In genomic region chr3:110521019-110521418, GRCh38 we compare ENCODE assay signal across 15 cellular contexts.
DNase-seq lines count a peak whose midpoint lies in the region; ATAC-seq and TF ChIP-seq lines count a peak whose summit lies in the region.
"Had no signal": no experiment of that assay in that cellular context is flagged by ENCODE, and none has a peak within 500 bp of the region (broad histone marks: within the 10 kb centered on the region; RNA-seq: fewer than 3 reads in every experiment).

No MANE protein-coding gene starts in this region.

- TF ChIP-seq CTCF in chondrocyte (IDR thresholded peaks at IDR 0.05) = no peak
- TF ChIP-seq CTCF in gastrocnemius medialis (IDR thresholded peaks at IDR 0.05 in 4 of 5, conservative IDR thresholded peaks at IDR 0.05 in 1 of 5) = no peak
- TF ChIP-seq CTCF in CD8-positive, alpha-beta T cell (IDR thresholded peaks at IDR 0.05) = no peak

- whole genome bisulfite sequencing in mesodermal cell (ENCODE audit: insufficient coverage in 2 of 2), 2 experiments = 90 to 100% methylated on average over 1 to 2 of the region's 2 CpGs

- H3K4me1 ChIP-seq in mesodermal cell (ENCODE audit: control insufficient read depth, insufficient read depth, low read length, poor library complexity, severe bottlenecking) = no peaks in the 10 kb centered on the region
- no peaks in the 10 kb centered on the region for H3K4me1 ChIP-seq in gastrocnemius medialis
- H3K4me1 ChIP-seq in CD8-positive, alpha-beta T cell (ENCODE audit: insufficient read depth, low read length) = no peaks in the 10 kb centered on the region
- H3K4me1 ChIP-seq: heart left ventricle, right atrium auricular region had no signal

- H3K27ac ChIP-seq in mesodermal cell (ENCODE audit: low read depth, low read length, severe bottlenecking) (peak overlapping the region; percentile 37), gastrocnemius medialis (no peak overlapping the region)
- H3K27ac ChIP-seq in CD8-positive, alpha-beta T cell (ENCODE audit: low read depth, low read length) = no peak overlapping the region
- H3K27ac ChIP-seq: heart left ventricle, right atrium auricular region had no signal

- H3K27me3 Mint-ChIP-seq in chondrocyte (ENCODE audit: low read depth) = no peaks in the 10 kb centered on the region
- no peaks in the 10 kb centered on the region for H3K27me3 Mint-ChIP-seq in CD8-positive, alpha-beta T cell (ENCODE audit: low read depth)
- H3K27me3 Mint-ChIP-seq: memory B cell had no signal

- intact Hi-C loops in gastrocnemius medialis (cut with DNase I; ENCODE audit: low total_unique reads) = no loop called here
- intact Hi-C loops in CD8-positive, alpha-beta T cell (cut with DNase I, micrococcal nuclease) = no loop called here

- H3K9me3 ChIP-seq in mesodermal cell (ENCODE audit: control insufficient read depth, low read length) = no peaks in the 10 kb centered on the region
- H3K9me3 ChIP-seq in gastrocnemius medialis = no peaks in the 10 kb centered on the region
- no peaks in the 10 kb centered on the region for H3K9me3 ChIP-seq in CD8-positive, alpha-beta T cell (ENCODE audit: low read length)
- H3K9me3 ChIP-seq: right atrium auricular region had no signal

- H3K4me3 Mint-ChIP-seq in chondrocyte (ENCODE audit: unreplicated experiment) = no peak overlapping the region
- H3K4me3 Mint-ChIP-seq in CD8-positive, alpha-beta T cell = no peak overlapping the region
- H3K4me3 Mint-ChIP-seq: activated T-cell treated with anti-CD3 and anti-CD28 coated beads, Interleukin-2, amount 50 U/mL, for 72 hours; central memory CD8-positive, alpha-beta T cell; memory B cell had no signal

- no peaks in the 10 kb centered on the region for H3K27me3 ChIP-seq in gastrocnemius medialis
- no peaks in the 10 kb centered on the region for H3K27me3 ChIP-seq in CD8-positive, alpha-beta T cell (ENCODE audit: insufficient read depth, low read length)
- H3K27me3 ChIP-seq: heart left ventricle, right atrium auricular region had no signal

- POLR2A ChIA-PET in CD8-positive, alpha-beta T cell (lab: Charles Lee) = no interaction called here

- ATAC-seq in gastrocnemius medialis (no peak), HG03196 (IDR thresholded peaks at IDR 0.05; ENCODE audit: unreplicated experiment) (no peak)
- ATAC-seq in CD8-positive, alpha-beta T cell = no peak
- ATAC-seq: activated T-cell treated with anti-CD3 and anti-CD28 coated beads, Interleukin-2, amount 50 U/mL, for 72 hours; heart left ventricle had no signal

- H3K36me3 ChIP-seq in mesodermal cell (ENCODE audit: control insufficient read depth, insufficient read depth, low read length) (no peaks in the 10 kb centered on the region), gastrocnemius medialis (no peaks in the 10 kb centered on the region)
- no peaks in the 10 kb centered on the region for H3K36me3 ChIP-seq in CD8-positive, alpha-beta T cell (ENCODE audit: insufficient read depth, low read length)
- H3K36me3 ChIP-seq: heart left ventricle, right atrium auricular region had no signal

- peak overlapping the region; percentile 79 for H3K27ac Mint-ChIP-seq in chondrocyte (ENCODE audit: unreplicated experiment)
- H3K27ac Mint-ChIP-seq in CD8-positive, alpha-beta T cell = no peak overlapping the region
- H3K27ac Mint-ChIP-seq: activated T-cell treated with anti-CD3 and anti-CD28 coated beads, Interleukin-2, amount 50 U/mL, for 72 hours; memory B cell had no signal

- no peak for TF ChIP-seq POLR2A in gastrocnemius medialis (IDR thresholded peaks at IDR 0.05)

- CTCF ChIA-PET in CD8-positive, alpha-beta T cell (lab: Charles Lee) = interaction anchor here (1.2 kb wide), 1 partner anchor 26 kb away, joined by 3 read pairs; no protein-coding TSS in a partner anchor

- H3K36me3 Mint-ChIP-seq in chondrocyte (ENCODE audit: low read depth) = no peaks in the 10 kb centered on the region
- no peaks in the 10 kb centered on the region for H3K36me3 Mint-ChIP-seq in CD8-positive, alpha-beta T cell
- H3K36me3 Mint-ChIP-seq: memory B cell had no signal

- in situ Hi-C loops in gastrocnemius medialis (cut with MboI; ENCODE audit: low sequenced_read_pairs in 4 of 4) = no loop called here

- DNase-seq in CMK (ENCODE audit: low read depth) (peak; percentile 25), OCI-M1 (lab: John Stamatoyannopoulos, UW) (peak; percentile 92), chondrocyte (ENCODE audit: low spot score) (no peak), gastrocnemius medialis (no peak), C1 segment of cervical spinal cord (lab: John Stamatoyannopoulos, UW) (no peak)
- no peak for DNase-seq in CD8-positive, alpha-beta T cell
- DNase-seq: activated T-cell treated with anti-CD3 and anti-CD28 coated beads, Interleukin-2, amount 50 U/mL, for 72 hours; heart left ventricle; Kasumi-1; NCI-H345 had no signal

- H3K4me3 ChIP-seq in mesodermal cell (ENCODE audit: extremely low read depth, insufficient read depth, low read length, poor library complexity, severe bottlenecking) = no peak overlapping the region
- H3K4me3 ChIP-seq in gastrocnemius medialis = no peak overlapping the region
- no peak overlapping the region for H3K4me3 ChIP-seq in CD8-positive, alpha-beta T cell (ENCODE audit: low read depth, low read length)
- H3K4me3 ChIP-seq: heart left ventricle, right atrium auricular region had no signal

- H3K4me1 Mint-ChIP-seq in chondrocyte (ENCODE audit: low read depth) = peaks cover 14% of the 10 kb centered on the region
- H3K4me1 Mint-ChIP-seq in CD8-positive, alpha-beta T cell (ENCODE audit: low read depth) = no peaks in the 10 kb centered on the region
- H3K4me1 Mint-ChIP-seq: central memory CD8-positive, alpha-beta T cell; memory B cell had no signal

- H3K9me3 Mint-ChIP-seq in chondrocyte (ENCODE audit: low read depth) = peaks cover 10% of the 10 kb centered on the region
- no peaks in the 10 kb centered on the region for H3K9me3 Mint-ChIP-seq in CD8-positive, alpha-beta T cell
- H3K9me3 Mint-ChIP-seq: activated T-cell treated with anti-CD3 and anti-CD28 coated beads, Interleukin-2, amount 50 U/mL, for 72 hours; central memory CD8-positive, alpha-beta T cell; memory B cell had no signal

Comparison
In these comparisons a context has a peak if more than half of its experiments do, and no peak if none do; other contexts are left out.
1. DNase-seq: peak in CMK (single experiment) and OCI-M1 (single experiment); none in chondrocyte (single experiment), gastrocnemius medialis (0 of 2), C1 segment of cervical spinal cord (0 of 14) and CD8-positive, alpha-beta T cell (0 of 7).